3 cellular contexts compared by ENCODE assay signal in genomic region chr10:125423569-125423968, GRCh38.
"Had no signal": no experiment of that assay in that cellular context is flagged by ENCODE, and none has a peak within 500 bp of the region (broad histone marks: within the 10 kb centered on the region; RNA-seq: fewer than 3 reads in every experiment).

No MANE protein-coding gene starts in this region.

- DNase-seq: GDM1, GF-D8 had no signal

- ATAC-seq: GM12878 had no signal

- H3K4me3 ChIP-seq: GM12878 had no signal
